ENCODE assay signal across 1 cellular context in the genomic region with DNA sequence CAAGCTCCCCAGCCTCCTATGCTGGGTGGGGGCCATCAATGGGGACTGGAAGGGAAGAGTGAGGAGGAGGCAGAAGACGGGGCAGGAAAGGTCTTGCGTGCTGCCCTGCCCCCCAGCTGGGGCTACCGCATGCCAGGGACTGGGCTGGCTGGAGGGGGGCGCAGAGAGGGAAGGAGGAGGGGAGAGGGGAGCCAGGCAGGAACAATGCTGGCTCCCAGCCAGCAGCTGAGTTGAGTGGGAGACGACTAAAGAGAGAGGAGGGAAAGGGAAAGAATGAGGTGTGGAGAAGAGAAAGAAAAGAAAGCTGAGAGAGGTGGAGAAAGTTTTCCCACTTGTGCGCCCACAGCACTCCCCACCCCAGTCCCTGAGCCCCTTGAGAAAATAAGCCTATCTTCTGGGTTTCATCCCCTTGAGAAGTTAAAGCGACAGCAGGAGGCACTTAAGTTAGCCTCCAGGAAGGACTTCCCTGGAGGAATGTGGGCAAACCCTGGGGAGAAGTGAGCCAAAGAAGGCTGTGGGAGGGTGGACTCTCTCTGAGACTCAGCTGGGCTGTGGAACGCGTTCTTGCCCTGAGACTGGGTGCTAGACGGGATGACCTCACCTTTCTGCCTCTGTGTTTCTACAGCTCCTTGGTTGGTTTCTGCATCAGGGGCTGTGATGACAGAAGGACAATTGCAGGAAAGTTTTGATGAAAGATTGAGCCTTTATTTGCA.
A peak's percentile ranks its signal among the peaks of the same experiment; 100 is the strongest.
TF ChIP-seq lines count a peak whose summit lies in the region.

No MANE protein-coding gene starts in this region.

TF ChIP-seq in HEK293, 187 proteins besides CTCF, POLR2A, EP300 and RAD21 (continued from another document):
- TF ChIP-seq ZFHX2 (tag by site-specific recombination; conservative IDR thresholded peaks at IDR 0.05) = peak; percentile 67; the same call in 1 of the 2 replicates
- no peak for TF ChIP-seq ZNF596 (tag by site-specific recombination; IDR thresholded peaks at IDR 0.05)
- TF ChIP-seq TCF7L2 (IDR thresholded peaks at IDR 0.05; ENCODE audit: borderline replicate concordance, low read depth, low read length) = no peak
- TF ChIP-seq, protein P1, sequence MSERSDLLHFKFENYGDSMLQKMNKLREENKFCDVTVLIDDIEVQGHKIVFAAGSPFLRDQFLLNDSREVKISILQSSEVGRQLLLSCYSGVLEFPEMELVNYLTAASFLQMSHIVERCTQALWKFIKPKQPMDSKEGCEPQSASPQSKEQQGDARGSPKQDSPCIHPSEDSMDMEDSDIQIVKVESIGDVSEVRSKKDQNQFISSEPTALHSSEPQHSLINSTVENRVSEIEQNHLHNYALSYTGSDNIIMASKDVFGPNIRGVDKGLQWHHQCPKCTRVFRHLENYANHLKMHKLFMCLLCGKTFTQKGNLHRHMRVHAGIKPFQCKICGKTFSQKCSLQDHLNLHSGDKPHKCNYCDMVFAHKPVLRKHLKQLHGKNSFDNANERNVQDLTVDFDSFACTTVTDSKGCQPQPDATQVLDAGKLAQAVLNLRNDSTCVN (tag by site-specific recombination; optimal IDR thresholded peaks at IDR 0.05) = peak; percentile 6
- no peak for TF ChIP-seq ZNF114 (tag by site-specific recombination; IDR thresholded peaks at IDR 0.05)
- TF ChIP-seq ZNF140 (tag by site-specific recombination; IDR thresholded peaks at IDR 0.05) = no peak
- TF ChIP-seq, protein P2, sequence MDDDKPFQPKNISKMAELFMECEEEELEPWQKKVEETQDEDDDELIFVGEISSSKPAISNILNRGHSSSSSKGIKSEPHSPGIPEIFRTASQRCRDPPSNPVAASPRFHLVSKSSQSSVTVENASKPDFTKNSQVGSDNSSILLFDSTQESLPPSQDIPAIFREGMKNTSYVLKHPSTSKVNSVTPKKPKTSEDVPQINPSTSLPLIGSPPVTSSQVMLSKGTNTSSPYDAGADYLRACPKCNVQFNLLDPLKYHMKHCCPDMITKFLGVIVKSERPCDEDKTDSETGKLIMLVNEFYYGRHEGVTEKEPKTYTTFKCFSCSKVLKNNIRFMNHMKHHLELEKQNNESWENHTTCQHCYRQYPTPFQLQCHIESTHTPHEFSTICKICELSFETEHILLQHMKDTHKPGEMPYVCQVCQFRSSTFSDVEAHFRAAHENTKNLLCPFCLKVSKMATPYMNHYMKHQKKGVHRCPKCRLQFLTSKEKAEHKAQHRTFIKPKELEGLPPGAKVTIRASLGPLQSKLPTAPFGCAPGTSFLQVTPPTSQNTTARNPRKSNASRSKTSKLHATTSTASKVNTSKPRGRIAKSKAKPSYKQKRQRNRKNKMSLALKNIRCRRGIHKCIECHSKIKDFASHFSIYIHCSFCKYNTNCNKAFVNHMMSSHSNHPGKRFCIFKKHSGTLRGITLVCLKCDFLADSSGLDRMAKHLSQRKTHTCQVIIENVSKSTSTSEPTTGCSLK (tag by site-specific recombination; IDR thresholded peaks at IDR 0.05) = no peak
- no peak for TF ChIP-seq ZNF521 (tag by site-specific recombination; IDR thresholded peaks at IDR 0.05)
- TF ChIP-seq, protein P3, sequence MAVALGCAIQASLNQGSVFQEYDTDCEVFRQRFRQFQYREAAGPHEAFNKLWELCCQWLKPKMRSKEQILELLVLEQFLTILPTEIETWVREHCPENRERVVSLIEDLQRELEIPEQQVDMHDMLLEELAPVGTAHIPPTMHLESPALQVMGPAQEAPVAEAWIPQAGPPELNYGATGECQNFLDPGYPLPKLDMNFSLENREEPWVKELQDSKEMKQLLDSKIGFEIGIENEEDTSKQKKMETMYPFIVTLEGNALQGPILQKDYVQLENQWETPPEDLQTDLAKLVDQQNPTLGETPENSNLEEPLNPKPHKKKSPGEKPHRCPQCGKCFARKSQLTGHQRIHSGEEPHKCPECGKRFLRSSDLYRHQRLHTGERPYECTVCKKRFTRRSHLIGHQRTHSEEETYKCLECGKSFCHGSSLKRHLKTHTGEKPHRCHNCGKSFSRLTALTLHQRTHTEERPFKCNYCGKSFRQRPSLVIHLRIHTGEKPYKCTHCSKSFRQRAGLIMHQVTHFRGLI (tag by site-specific recombination; IDR thresholded peaks at IDR 0.05) = no peak
- no peak for TF ChIP-seq ZNF335 (tag by site-specific recombination; conservative IDR thresholded peaks at IDR 0.05)
- no peak for TF ChIP-seq SP7 (tag by site-specific recombination; IDR thresholded peaks at IDR 0.05)
- TF ChIP-seq, protein P4, sequence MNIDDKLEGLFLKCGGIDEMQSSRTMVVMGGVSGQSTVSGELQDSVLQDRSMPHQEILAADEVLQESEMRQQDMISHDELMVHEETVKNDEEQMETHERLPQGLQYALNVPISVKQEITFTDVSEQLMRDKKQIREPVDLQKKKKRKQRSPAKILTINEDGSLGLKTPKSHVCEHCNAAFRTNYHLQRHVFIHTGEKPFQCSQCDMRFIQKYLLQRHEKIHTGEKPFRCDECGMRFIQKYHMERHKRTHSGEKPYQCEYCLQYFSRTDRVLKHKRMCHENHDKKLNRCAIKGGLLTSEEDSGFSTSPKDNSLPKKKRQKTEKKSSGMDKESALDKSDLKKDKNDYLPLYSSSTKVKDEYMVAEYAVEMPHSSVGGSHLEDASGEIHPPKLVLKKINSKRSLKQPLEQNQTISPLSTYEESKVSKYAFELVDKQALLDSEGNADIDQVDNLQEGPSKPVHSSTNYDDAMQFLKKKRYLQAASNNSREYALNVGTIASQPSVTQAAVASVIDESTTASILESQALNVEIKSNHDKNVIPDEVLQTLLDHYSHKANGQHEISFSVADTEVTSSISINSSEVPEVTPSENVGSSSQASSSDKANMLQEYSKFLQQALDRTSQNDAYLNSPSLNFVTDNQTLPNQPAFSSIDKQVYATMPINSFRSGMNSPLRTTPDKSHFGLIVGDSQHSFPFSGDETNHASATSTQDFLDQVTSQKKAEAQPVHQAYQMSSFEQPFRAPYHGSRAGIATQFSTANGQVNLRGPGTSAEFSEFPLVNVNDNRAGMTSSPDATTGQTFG (tag by site-specific recombination; IDR thresholded peaks at IDR 0.05; ENCODE audit: borderline replicate concordance) = no peak
- no peak for TF ChIP-seq ZNF658 (tag by site-specific recombination; IDR thresholded peaks at IDR 0.05)
- TF ChIP-seq ZNF19 (tag by site-specific recombination; IDR thresholded peaks at IDR 0.05; ENCODE audit: low read depth) = no peak
- TF ChIP-seq ZNF354C (tag by site-specific recombination; IDR thresholded peaks at IDR 0.05; ENCODE audit: borderline replicate concordance, low read depth) = no peak
- TF ChIP-seq, protein P5, sequence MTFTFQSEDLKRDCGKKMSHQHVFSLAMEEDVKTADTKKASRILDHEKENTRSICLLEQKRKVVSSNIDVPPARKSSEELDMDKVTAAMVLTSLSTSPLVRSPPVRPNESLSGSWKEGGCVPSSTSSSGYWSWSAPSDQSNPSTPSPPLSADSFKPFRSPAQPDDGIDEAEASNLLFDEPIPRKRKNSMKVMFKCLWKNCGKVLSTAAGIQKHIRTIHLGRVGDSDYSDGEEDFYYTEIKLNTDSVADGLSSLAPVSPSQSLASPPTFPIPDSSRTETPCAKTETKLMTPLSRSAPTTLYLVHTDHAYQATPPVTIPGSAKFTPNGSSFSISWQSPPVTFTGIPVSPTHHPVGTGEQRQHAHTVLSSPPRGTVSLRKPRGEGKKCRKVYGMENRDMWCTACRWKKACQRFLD (tag by site-specific recombination; IDR thresholded peaks at IDR 0.05) = no peak
- no peak for TF ChIP-seq ZNF202 (tag by site-specific recombination; IDR thresholded peaks at IDR 0.05; ENCODE audit: borderline replicate concordance)
- TF ChIP-seq ZNF629 (tag by site-specific recombination; IDR thresholded peaks at IDR 0.05) = peak; percentile 20; the same call in 1 of the 2 replicates
- TF ChIP-seq ZNF274 (IDR thresholded peaks at IDR 0.05; ENCODE audit: low read length) = no peak
- TF ChIP-seq ZNF274 (tag by site-specific recombination; IDR thresholded peaks at IDR 0.05; ENCODE audit: borderline replicate concordance) = no peak
- TF ChIP-seq HOXA7 (CRISPR knock-in tag; IDR thresholded peaks at IDR 0.05; ENCODE audit: borderline replicate concordance) = no peak
- no peak for TF ChIP-seq REPIN1 (tag by site-specific recombination; IDR thresholded peaks at IDR 0.05; ENCODE audit: low read depth)
- no peak for TF ChIP-seq ZNF174 (tag by site-specific recombination; IDR thresholded peaks at IDR 0.05)
- TF ChIP-seq ZNF391 (tag by site-specific recombination; IDR thresholded peaks at IDR 0.05; ENCODE audit: borderline replicate concordance, low read depth) = no peak
- TF ChIP-seq, protein P6, sequence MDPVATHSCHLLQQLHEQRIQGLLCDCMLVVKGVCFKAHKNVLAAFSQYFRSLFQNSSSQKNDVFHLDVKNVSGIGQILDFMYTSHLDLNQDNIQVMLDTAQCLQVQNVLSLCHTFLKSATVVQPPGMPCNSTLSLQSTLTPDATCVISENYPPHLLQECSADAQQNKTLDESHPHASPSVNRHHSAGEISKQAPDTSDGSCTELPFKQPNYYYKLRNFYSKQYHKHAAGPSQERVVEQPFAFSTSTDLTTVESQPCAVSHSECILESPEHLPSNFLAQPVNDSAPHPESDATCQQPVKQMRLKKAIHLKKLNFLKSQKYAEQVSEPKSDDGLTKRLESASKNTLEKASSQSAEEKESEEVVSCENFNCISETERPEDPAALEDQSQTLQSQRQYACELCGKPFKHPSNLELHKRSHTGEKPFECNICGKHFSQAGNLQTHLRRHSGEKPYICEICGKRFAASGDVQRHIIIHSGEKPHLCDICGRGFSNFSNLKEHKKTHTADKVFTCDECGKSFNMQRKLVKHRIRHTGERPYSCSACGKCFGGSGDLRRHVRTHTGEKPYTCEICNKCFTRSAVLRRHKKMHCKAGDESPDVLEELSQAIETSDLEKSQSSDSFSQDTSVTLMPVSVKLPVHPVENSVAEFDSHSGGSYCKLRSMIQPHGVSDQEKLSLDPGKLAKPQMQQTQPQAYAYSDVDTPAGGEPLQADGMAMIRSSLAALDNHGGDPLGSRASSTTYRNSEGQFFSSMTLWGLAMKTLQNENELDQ (tag by site-specific recombination; IDR thresholded peaks at IDR 0.05; ENCODE audit: low read depth) = no peak
- TF ChIP-seq, protein P7, sequence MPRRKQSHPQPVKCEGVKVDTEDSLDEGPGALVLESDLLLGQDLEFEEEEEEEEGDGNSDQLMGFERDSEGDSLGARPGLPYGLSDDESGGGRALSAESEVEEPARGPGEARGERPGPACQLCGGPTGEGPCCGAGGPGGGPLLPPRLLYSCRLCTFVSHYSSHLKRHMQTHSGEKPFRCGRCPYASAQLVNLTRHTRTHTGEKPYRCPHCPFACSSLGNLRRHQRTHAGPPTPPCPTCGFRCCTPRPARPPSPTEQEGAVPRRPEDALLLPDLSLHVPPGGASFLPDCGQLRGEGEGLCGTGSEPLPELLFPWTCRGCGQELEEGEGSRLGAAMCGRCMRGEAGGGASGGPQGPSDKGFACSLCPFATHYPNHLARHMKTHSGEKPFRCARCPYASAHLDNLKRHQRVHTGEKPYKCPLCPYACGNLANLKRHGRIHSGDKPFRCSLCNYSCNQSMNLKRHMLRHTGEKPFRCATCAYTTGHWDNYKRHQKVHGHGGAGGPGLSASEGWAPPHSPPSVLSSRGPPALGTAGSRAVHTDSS (tag by site-specific recombination; IDR thresholded peaks at IDR 0.05) = no peak
- no peak for TF ChIP-seq BCL11B (tag by site-specific recombination; IDR thresholded peaks at IDR 0.05; ENCODE audit: low read depth)
- no peak for TF ChIP-seq ZNF350 (tag by site-specific recombination; IDR thresholded peaks at IDR 0.05)
- no peak for TF ChIP-seq ZNF302 (tag by site-specific recombination; IDR thresholded peaks at IDR 0.05; ENCODE audit: low read depth)
- TF ChIP-seq ZNF561 (tag by site-specific recombination; IDR thresholded peaks at IDR 0.05; ENCODE audit: borderline replicate concordance) = no peak
- no peak for TF ChIP-seq KLF1 (tag by site-specific recombination; IDR thresholded peaks at IDR 0.05)
- no peak for TF ChIP-seq ZNF138 (tag by site-specific recombination; IDR thresholded peaks at IDR 0.05; ENCODE audit: borderline replicate concordance)
- TF ChIP-seq ZNF416 (tag by site-specific recombination; IDR thresholded peaks at IDR 0.05) = no peak
- no peak for TF ChIP-seq SP3 (tag by site-specific recombination; IDR thresholded peaks at IDR 0.05)
- TF ChIP-seq, protein P8, sequence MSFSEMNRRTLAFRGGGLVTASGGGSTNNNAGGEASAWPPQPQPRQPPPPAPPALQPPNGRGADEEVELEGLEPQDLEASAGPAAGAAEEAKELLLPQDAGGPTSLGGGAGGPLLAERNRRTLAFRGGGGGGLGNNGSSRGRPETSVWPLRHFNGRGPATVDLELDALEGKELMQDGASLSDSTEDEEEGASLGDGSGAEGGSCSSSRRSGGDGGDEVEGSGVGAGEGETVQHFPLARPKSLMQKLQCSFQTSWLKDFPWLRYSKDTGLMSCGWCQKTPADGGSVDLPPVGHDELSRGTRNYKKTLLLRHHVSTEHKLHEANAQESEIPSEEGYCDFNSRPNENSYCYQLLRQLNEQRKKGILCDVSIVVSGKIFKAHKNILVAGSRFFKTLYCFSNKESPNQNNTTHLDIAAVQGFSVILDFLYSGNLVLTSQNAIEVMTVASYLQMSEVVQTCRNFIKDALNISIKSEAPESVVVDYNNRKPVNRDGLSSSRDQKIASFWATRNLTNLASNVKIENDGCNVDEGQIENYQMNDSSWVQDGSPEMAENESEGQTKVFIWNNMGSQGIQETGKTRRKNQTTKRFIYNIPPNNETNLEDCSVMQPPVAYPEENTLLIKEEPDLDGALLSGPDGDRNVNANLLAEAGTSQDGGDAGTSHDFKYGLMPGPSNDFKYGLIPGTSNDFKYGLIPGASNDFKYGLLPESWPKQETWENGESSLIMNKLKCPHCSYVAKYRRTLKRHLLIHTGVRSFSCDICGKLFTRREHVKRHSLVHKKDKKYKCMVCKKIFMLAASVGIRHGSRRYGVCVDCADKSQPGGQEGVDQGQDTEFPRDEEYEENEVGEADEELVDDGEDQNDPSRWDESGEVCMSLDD (tag by site-specific recombination; IDR thresholded peaks at IDR 0.05) = peak; percentile 49; the same call in 1 of the 2 replicates
- TF ChIP-seq, protein P9, sequence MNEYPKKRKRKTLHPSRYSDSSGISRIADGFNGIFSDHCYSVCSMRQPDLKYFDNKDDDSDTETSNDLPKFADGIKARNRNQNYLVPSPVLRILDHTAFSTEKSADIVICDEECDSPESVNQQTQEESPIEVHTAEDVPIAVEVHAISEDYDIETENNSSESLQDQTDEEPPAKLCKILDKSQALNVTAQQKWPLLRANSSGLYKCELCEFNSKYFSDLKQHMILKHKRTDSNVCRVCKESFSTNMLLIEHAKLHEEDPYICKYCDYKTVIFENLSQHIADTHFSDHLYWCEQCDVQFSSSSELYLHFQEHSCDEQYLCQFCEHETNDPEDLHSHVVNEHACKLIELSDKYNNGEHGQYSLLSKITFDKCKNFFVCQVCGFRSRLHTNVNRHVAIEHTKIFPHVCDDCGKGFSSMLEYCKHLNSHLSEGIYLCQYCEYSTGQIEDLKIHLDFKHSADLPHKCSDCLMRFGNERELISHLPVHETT (tag by site-specific recombination; IDR thresholded peaks at IDR 0.05) = no peak
- TF ChIP-seq ZNF501 (tag by site-specific recombination; IDR thresholded peaks at IDR 0.05) = no peak
- no peak for TF ChIP-seq ZNF837 (tag by site-specific recombination; IDR thresholded peaks at IDR 0.05)
- no peak for TF ChIP-seq GFI1B (tag by site-specific recombination; IDR thresholded peaks at IDR 0.05)
- no peak for TF ChIP-seq ZFP69B (tag by site-specific recombination; IDR thresholded peaks at IDR 0.05)
